9 cellular contexts compared by ENCODE assay signal in genomic region chr3:16286161-16286560, GRCh38. TPM values are rescaled to one million over a fixed set of nuclear protein-coding genes. Genes with fewer than 3 reads are reported as not detected.
DNase-seq lines count a peak whose midpoint lies in the region; ATAC-seq and TF ChIP-seq lines count a peak whose summit lies in the region.
"Had no signal": no experiment of that assay in that cellular context is flagged by ENCODE, and none has a peak within 500 bp of the region (broad histone marks: within the 10 kb centered on the region; RNA-seq: fewer than 3 reads in every experiment).

No MANE protein-coding gene starts in this region.

- peaks cover 14 to 66% (median 27%) of the 10 kb centered on the region in 6 donors for H3K4me1 ChIP-seq in spleen

- H3K36me3 ChIP-seq in spleen, result peaks cover 0 to 53% (median 0%) of the 10 kb centered on the region in 6 donors

- peak; percentile 78 for ATAC-seq in GM18861 (IDR thresholded peaks at IDR 0.05; ENCODE audit: unreplicated experiment)
- peak; percentile 79 for ATAC-seq in HG03135 (IDR thresholded peaks at IDR 0.05; ENCODE audit: unreplicated experiment)
- ATAC-seq in activated T-cell treated with anti-CD3 and anti-CD28 coated beads, Interleukin-2, amount 50 U/mL, for 72 hours (replicated peaks in 1 of 2), result peak; percentile 92 to 94

- TF ChIP-seq POLR2A in spleen (IDR thresholded peaks at IDR 0.05), result peak in 1 of 3 donors; percentile 35

- no peaks in the 10 kb centered on the region for H3K27me3 Mint-ChIP-seq in activated T-cell treated with anti-CD3 and anti-CD28 coated beads, Interleukin-2, amount 50 U/mL, for 72 hours (ENCODE audit: low read depth)

- peaks cover 9 to 25% of the 10 kb centered on the region in 2 donors for H3K36me3 Mint-ChIP-seq in activated T-cell treated with anti-CD3 and anti-CD28 coated beads, Interleukin-2, amount 50 U/mL, for 72 hours (ENCODE audit: insufficient read depth in 2 of 2)

- DNase-seq in activated T-cell treated with anti-CD3 and anti-CD28 coated beads, Interleukin-2, amount 50 U/mL, for 72 hours, result peak; percentile 70 to 83
- DNase-seq in spleen (no peak), HT-29 (ENCODE audit: low spot score) (no peak), NCI-H128 (lab: John Stamatoyannopoulos, UW; ENCODE audit: unreplicated experiment) (no peak), GM19240 (ENCODE audit: insufficient read length, low spot score) (no peak), substantia nigra (lab: John Stamatoyannopoulos, UW) (no peak)
- DNase-seq: occipital lobe had no signal

- H3K4me1 Mint-ChIP-seq in activated T-cell treated with anti-CD3 and anti-CD28 coated beads, Interleukin-2, amount 50 U/mL, for 72 hours (ENCODE audit: low read depth), result peaks cover 78% of the 10 kb centered on the region

- H3K27ac Mint-ChIP-seq in activated T-cell treated with anti-CD3 and anti-CD28 coated beads, Interleukin-2, amount 50 U/mL, for 72 hours, result peak overlapping the region; percentile 34

- intact Hi-C loops in spleen (cut with DNase I; ENCODE audit: low total_unique reads), result no loop called here

- H3K27ac ChIP-seq in spleen (peak overlapping the region; percentile 53 to 89 (median 76)), substantia nigra (ENCODE audit: low read depth, low read length, poor library complexity, severe bottlenecking) (no peak overlapping the region)

- H3K9me3 Mint-ChIP-seq in activated T-cell treated with anti-CD3 and anti-CD28 coated beads, Interleukin-2, amount 50 U/mL, for 72 hours, result no peaks in the 10 kb centered on the region

- H3K4me3 ChIP-seq in spleen, result peak overlapping the region; percentile 12 to 63 (median 31)

- no peaks in the 10 kb centered on the region for H3K27me3 ChIP-seq in spleen (replicated peaks in 1 of 7)

- H3K4me3 Mint-ChIP-seq in activated T-cell treated with anti-CD3 and anti-CD28 coated beads, Interleukin-2, amount 50 U/mL, for 72 hours, result peak overlapping the region; percentile 87 to 93

- 57 to 78% (median 67%) methylated on average over 3 of the region's 3 CpGs for WGBS in spleen, 5 donors

- TF ChIP-seq CTCF in spleen (IDR thresholded peaks at IDR 0.05 in 8 of 11, conservative IDR thresholded peaks at IDR 0.05 in 3 of 11), result no peak

- no peaks in the 10 kb centered on the region for H3K9me3 ChIP-seq in spleen

RNA-seq across cellular contexts. Expression of gene OXNAD1, which starts 21.1 kb away (rescaled TPM):
- 10 to 100 TPM; 34.3 to 52.0 TPM for total RNA-seq in activated T-cell treated with anti-CD3 and anti-CD28 coated beads, Interleukin-2, amount 50 U/mL, for 72 hours
- 10 to 100 TPM; 17.3 to 30.6 (median 21.7) TPM for total RNA-seq in spleen
- 1 to 10 TPM; 4.2 to 7.3 (median 7.1) TPM for polyA plus RNA-seq in spleen
- 5.7 and 7.0 TPM in 2 replicates for total RNA-seq in HT-29 (2014; rRNA removed; shearing (Covaris generic))

RNA-seq across cellular contexts. Expression of gene DPH3, which starts 21.4 kb away (rescaled TPM):
- total RNA-seq in activated T-cell treated with anti-CD3 and anti-CD28 coated beads, Interleukin-2, amount 50 U/mL, for 72 hours, result 10 to 100 TPM; 23.4 to 26.1 TPM
- total RNA-seq in spleen, result 10 to 100 TPM; 13.7 to 17.9 (median 15.3) TPM
- polyA plus RNA-seq in spleen, result 10 to 100 TPM in 2 of 3 donors, 1 to 10 TPM in 1; 7.2 to 13.7 (median 10.2) TPM
- total RNA-seq in HT-29 (2014; rRNA removed; shearing (Covaris generic)), result 2.2 and 2.7 TPM in 2 replicates

Comparison
In these comparisons a context has a peak if more than half of its experiments do, and no peak if none do; other contexts are left out.
1. DNase-seq: peak in activated T-cell treated with anti-CD3 and anti-CD28 coated beads, Interleukin-2, amount 50 U/mL, for 72 hours (2 of 2); none in spleen (single experiment), HT-29 (single experiment), NCI-H128 (single experiment), GM19240 (single experiment) and substantia nigra (0 of 49).
2. Peak in every context shown above with its lines, with median percentiles within 50 percentile points of each other: ATAC-seq.